15 cellular contexts compared by ENCODE assay signal in the genomic region with DNA sequence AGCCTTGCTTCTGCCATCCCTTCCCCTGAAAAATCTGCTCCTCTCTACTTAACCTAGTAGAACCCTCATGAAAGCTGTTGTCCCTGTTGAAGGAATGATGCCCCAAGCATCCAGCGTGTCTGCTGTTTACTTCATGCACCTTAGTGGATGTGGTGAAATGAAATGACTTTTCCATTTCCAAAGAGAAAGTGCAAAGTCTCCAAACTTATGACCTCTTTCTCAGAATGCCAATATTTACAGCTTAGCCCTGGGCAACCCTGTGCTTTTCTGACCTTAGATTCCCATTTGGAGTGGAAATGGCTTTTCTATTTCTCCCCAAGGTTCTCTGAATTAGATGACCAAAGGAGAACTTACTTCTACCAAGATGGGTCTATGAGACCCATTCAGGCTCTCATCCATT.
DNase-seq lines count a peak whose midpoint lies in the region; ATAC-seq and TF ChIP-seq lines count a peak whose summit lies in the region.
"Had no signal": no experiment of that assay in that cellular context is flagged by ENCODE, and none has a peak within 500 bp of the region (broad histone marks: within the 10 kb centered on the region; RNA-seq: fewer than 3 reads in every experiment).

No MANE protein-coding gene starts in this region.

- TSS peak; percentile 8 for BruUV-seq in Panc1 (replicated peaks; lab: Mats Ljungman, UMichigan)

- H3K36me3 ChIP-seq in BLaER1 treated with 17β-estradiol and CSF1 and Interleukin-3, amounts not matched to agents 10 nM and 100 nM: peaks cover 0 to 1% (median 0%) of the 10 kb centered on the region in 11 experiments; a peak in 1 of 22 replicates
- H3K36me3 ChIP-seq in Panc1 (ENCODE audit: control insufficient read depth, insufficient read depth, low read length) (no peaks in the 10 kb centered on the region), right lobe of liver (no peaks in the 10 kb centered on the region)

- peak overlapping the region; percentile 40 to 75 (median 54) for H3K4me2 ChIP-seq in BLaER1 treated with 17β-estradiol and CSF1 and Interleukin-3, amounts not matched to agents 10 nM and 100 nM

- no peak overlapping the region for H3K9ac ChIP-seq in BLaER1 treated with 17β-estradiol and CSF1 and Interleukin-3, amounts not matched to agents 10 nM and 100 nM
- H3K9ac ChIP-seq: GM23248 had no signal

- H3K36me3 Mint-ChIP-seq in stimulated activated naive B cell treated with anti-CD40 and anti-IgM and Interleukin-4, amounts not matched to agents 10 μg/mL and 1 μg/mL and 100 μg/mL, for 72 hours: no peaks in the 10 kb centered on the region
- H3K36me3 Mint-ChIP-seq: CD14-positive monocyte; CD8-positive, alpha-beta memory T cell had no signal

- H3K4me1 ChIP-seq in BLaER1 treated with 17β-estradiol and CSF1 and Interleukin-3, amounts not matched to agents 10 nM and 100 nM: peaks cover 12 to 24% (median 16%) of the 10 kb centered on the region in 10 experiments
- H3K4me1 ChIP-seq in Panc1 (ENCODE audit: control insufficient read depth, insufficient read depth, low read length): peaks cover 8% of the 10 kb centered on the region; the same call in 1 of the 2 replicates
- H3K4me1 ChIP-seq in right lobe of liver: peaks cover 0 to 45% (median 12%) of the 10 kb centered on the region in 4 donors

- no peak overlapping the region for H3K4me3 ChIP-seq in BLaER1 treated with 17β-estradiol and CSF1 and Interleukin-3, amounts not matched to agents 10 nM and 100 nM
- H3K4me3 ChIP-seq in Panc1 (ENCODE audit: low read depth in 2 of 2, low read length in 2 of 2) (no peak overlapping the region), right lobe of liver (no peak overlapping the region)
- H3K4me3 ChIP-seq: GM23248 had no signal

- H3K9me3 Mint-ChIP-seq in stimulated activated naive B cell treated with anti-CD40 and anti-IgM and Interleukin-4, amounts not matched to agents 10 μg/mL and 1 μg/mL and 100 μg/mL, for 72 hours: no peaks in the 10 kb centered on the region
- H3K9me3 Mint-ChIP-seq: CD4-positive, alpha-beta T cell; CD8-positive, alpha-beta memory T cell had no signal

- WGBS in right lobe of liver (ENCODE audit: insufficient coverage, low coverage, low lambda C conversion rate, missing lambda C conversion rate): 22% methylated on average over 1 of the region's 1 CpG

- in situ Hi-C loops in Panc1 (cut with HindIII; ENCODE audit: low pct_unique_long_range_greater_than_20kb, low sequenced_read_pairs): no loop called here

- POLR2A ChIA-PET in Panc1 (lab: Charles Lee): no interaction called here

- intact Hi-C loops in Panc1 (cut with micrococcal nuclease; ENCODE audit: unreplicated experiment) (no loop called here), right lobe of liver (cut with DNase I) (no loop called here), cardiac septum (cut with DNase I) (no loop called here)

- TF ChIP-seq POLR2A in right lobe of liver (IDR thresholded peaks at IDR 0.05): no peak

- no peak overlapping the region for H3K27ac ChIP-seq in BLaER1 treated with 17β-estradiol and CSF1 and Interleukin-3, amounts not matched to agents 10 nM and 100 nM
- H3K27ac ChIP-seq in Panc1 (ENCODE audit: low read length) (no peak overlapping the region), right lobe of liver (peak overlapping the region in 1 of 3 donors; percentile 34)
- H3K27ac ChIP-seq: GM23248 had no signal

- no peak overlapping the region for H3K27ac Mint-ChIP-seq in stimulated activated naive B cell treated with anti-CD40 and anti-IgM and Interleukin-4, amounts not matched to agents 10 μg/mL and 1 μg/mL and 100 μg/mL, for 72 hours
- H3K27ac Mint-ChIP-seq: CD14-positive monocyte; CD4-positive, alpha-beta T cell; CD8-positive, alpha-beta memory T cell had no signal

- H3K27me3 Mint-ChIP-seq in stimulated activated naive B cell treated with anti-CD40 and anti-IgM and Interleukin-4, amounts not matched to agents 10 μg/mL and 1 μg/mL and 100 μg/mL, for 72 hours: no peaks in the 10 kb centered on the region

- ATAC-seq in Panc1: no peak
- peak; percentile 37 to 60 (median 58) for ATAC-seq in right lobe of liver
- no peak for ATAC-seq in stimulated activated naive B cell treated with anti-CD40 and anti-IgM and Interleukin-4, amounts not matched to agents 10 μg/mL and 1 μg/mL and 100 μg/mL, for 72 hours (replicated peaks)

- TF ChIP-seq CTCF in Panc1 (IDR thresholded peaks at IDR 0.05): no peak
- TF ChIP-seq CTCF in right lobe of liver (IDR thresholded peaks at IDR 0.05): no peak

- H4K20me1 ChIP-seq in BLaER1 treated with 17β-estradiol and CSF1 and Interleukin-3, amounts not matched to agents 10 nM and 100 nM: peaks cover 0 to 91% (median 0%) of the 10 kb centered on the region in 11 experiments; a peak in 3 of 22 replicates

- no peaks in the 10 kb centered on the region for H3K27me3 ChIP-seq in BLaER1 treated with 17β-estradiol and CSF1 and Interleukin-3, amounts not matched to agents 10 nM and 100 nM
- H3K27me3 ChIP-seq in Panc1 (ENCODE audit: control insufficient read depth, insufficient read depth, low read length) (no peaks in the 10 kb centered on the region), right lobe of liver (no peaks in the 10 kb centered on the region)

- DNase-seq in Panc1 (ENCODE audit: low read depth, low spot score): no peak
- DNase-seq in right lobe of liver: no peak
- DNase-seq in stimulated activated naive B cell treated with anti-CD40 and anti-IgM and Interleukin-4, amounts not matched to agents 10 μg/mL and 1 μg/mL and 100 μg/mL, for 72 hours: no peak
- no peak for DNase-seq in activated gamma-delta T cell treated with Interleukin-2 at 50 U/mL for 16 hours
- DNase-seq in cardiac septum (ENCODE audit: low spot score): no peak
- DNase-seq: CD4-positive, alpha-beta T cell; CD8-positive, alpha-beta memory T cell; DMS 273 treated with DMSO at 0.1 percent for 48 hours; DMS79; EL; GM23248; H7; HCEC 1CT had no signal

- CTCF ChIA-PET in Panc1 (lab: Charles Lee): no interaction called here

- no peak overlapping the region for H3K4me3 Mint-ChIP-seq in stimulated activated naive B cell treated with anti-CD40 and anti-IgM and Interleukin-4, amounts not matched to agents 10 μg/mL and 1 μg/mL and 100 μg/mL, for 72 hours
- H3K4me3 Mint-ChIP-seq: CD4-positive, alpha-beta T cell; CD8-positive, alpha-beta memory T cell had no signal

- no peaks in the 10 kb centered on the region for H3K4me1 Mint-ChIP-seq in stimulated activated naive B cell treated with anti-CD40 and anti-IgM and Interleukin-4, amounts not matched to agents 10 μg/mL and 1 μg/mL and 100 μg/mL, for 72 hours

- no peaks in the 10 kb centered on the region; a peak in 1 of 22 replicates for H3K9me3 ChIP-seq in BLaER1 treated with 17β-estradiol and CSF1 and Interleukin-3, amounts not matched to agents 10 nM and 100 nM (replicated peaks in 1 of 11)
- H3K9me3 ChIP-seq in Panc1 (ENCODE audit: control insufficient read depth, insufficient read depth, low read depth, low read length) (no peaks in the 10 kb centered on the region), right lobe of liver (no peaks in the 10 kb centered on the region)

Comparison
In these comparisons a context has a peak if more than half of its experiments do, and no peak if none do; other contexts are left out.
1. ATAC-seq: peak in right lobe of liver (4 of 4); none in Panc1 (single experiment) and stimulated activated naive B cell treated with anti-CD40 and anti-IgM and Interleukin-4, amounts not matched to agents 10 μg/mL and 1 μg/mL and 100 μg/mL, for 72 hours (0 of 2).